9 cellular contexts compared by ENCODE assay signal in the genomic region with DNA sequence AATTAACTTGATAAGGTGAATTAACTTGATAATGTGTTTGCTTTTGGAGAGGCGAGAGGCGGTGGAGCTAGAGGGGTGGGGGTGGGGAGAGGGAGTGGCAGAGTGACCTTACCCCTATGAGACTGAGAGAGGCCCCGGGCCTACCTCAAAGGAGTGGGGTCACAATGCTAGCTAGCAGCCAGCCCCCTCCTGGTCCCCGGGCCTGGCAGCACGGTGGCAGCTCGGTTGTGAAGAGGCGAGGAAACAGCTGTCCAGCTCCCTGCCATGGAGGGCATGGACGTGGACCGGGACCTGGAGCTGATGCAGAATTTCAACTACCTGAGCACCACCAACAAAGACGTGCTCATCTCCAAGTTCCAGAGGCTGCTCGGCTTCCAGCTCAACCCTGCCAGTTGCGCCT.
"Had no signal": no experiment of that assay in that cellular context is flagged by ENCODE, and none has a peak within 500 bp of the region (broad histone marks: within the 10 kb centered on the region; RNA-seq: fewer than 3 reads in every experiment).

No MANE protein-coding gene starts in this region.

- ATAC-seq: GM23338, HCT116 had no signal

- H3K9me3 ChIP-seq: HAP-1 had no signal

- H3K27ac ChIP-seq: GM23248 had no signal

- H3K36me3 ChIP-seq: HAP-1 had no signal

- H3K4me3 ChIP-seq: GM23248, GM23338, HAP-1 had no signal

- H3K4me1 ChIP-seq: HAP-1 had no signal

- H3K9ac ChIP-seq: GM23248 had no signal

- DNase-seq: GM23248, GOT3, H7, H9, HCEC 1CT, HFFc6 had no signal

- H3K4me2 ChIP-seq: GM23338 had no signal

- H2AFZ ChIP-seq: GM23248, GM23338 had no signal
